In genomic region chr12:109822951-109823411, GRCh38 we compare ENCODE assay signal across 15 cellular contexts. TPM values are rescaled to one million over a fixed set of nuclear protein-coding genes. Genes with fewer than 3 reads are reported as not detected.
DNase-seq lines count a peak whose midpoint lies in the region; ATAC-seq and TF ChIP-seq lines count a peak whose summit lies in the region.
"Had no signal": no experiment of that assay in that cellular context is flagged by ENCODE, and none has a peak within 500 bp of the region (broad histone marks: within the 10 kb centered on the region; RNA-seq: fewer than 3 reads in every experiment).

No MANE protein-coding gene starts in this region.

- intact Hi-C loops in Calu3 (cut with micrococcal nuclease; ENCODE audit: unreplicated experiment) (no loop called here), vagina (cut with DNase I) (no loop called here)
- intact Hi-C loops in dendritic cell treated with granulocyte-macrophage colony-stimulating factor and Interleukin-4, amounts not matched to agents 40 ng/mL and 50 ng/mL, for 4 days (cut with micrococcal nuclease), result no loop called here
- intact Hi-C loops in activated naive CD4-positive, alpha-beta T cell treated with anti-CD3 and anti-CD28 coated beads for 36 hours (cut with micrococcal nuclease), result no loop called here

- ATAC-seq in GM21526 (IDR thresholded peaks at IDR 0.05; ENCODE audit: low FRiP score, unreplicated experiment), result no peak
- ATAC-seq: activated CD8-positive, alpha-beta memory T cell treated with anti-CD3 and anti-CD28 coated beads, Interleukin-2, amount 10 ng/mL, durations not matched to agents 7 days and 5 days had no signal

- H3K27ac ChIP-seq in vagina (no peak overlapping the region), MM.1S (ENCODE audit: low read length) (no peak overlapping the region)
- H3K27ac ChIP-seq: C4-2B had no signal

- DNase-seq in Calu3 (peak; percentile 90), NCI-H446 treated with DMSO at 0.1 percent for 48 hours (lab: John Stamatoyannopoulos, UW) (peak; percentile 88), lung microvascular endothelial cell (ENCODE audit: low read depth in 2 of 2) (peak; percentile 8 to 19), vagina (ENCODE audit: extremely low spot score in 2 of 2) (no peak), MM.1S (no peak)
- no peak for DNase-seq in activated naive CD4-positive, alpha-beta T cell treated with anti-CD3 and anti-CD28 coated beads for 36 hours
- DNase-seq: activated CD8-positive, alpha-beta memory T cell treated with anti-CD3 and anti-CD28 coated beads, Interleukin-2, amount 10 ng/mL, durations not matched to agents 7 days and 5 days; activated naive CD8-positive, alpha-beta T cell treated with anti-CD3 and anti-CD28 coated beads, Interleukin-2, amount 10 ng/mL, durations not matched to agents 7 days and 5 days; NCI-H345; RPMI8226; stimulated activated naive CD4-positive, alpha-beta T cell treated with Interleukin-2 at 50 U/mL for 16 hours had no signal

- no peaks in the 10 kb centered on the region for H3K9me3 Mint-ChIP-seq in Calu3 (ENCODE audit: low read depth, unreplicated experiment)
- H3K9me3 Mint-ChIP-seq in dendritic cell treated with granulocyte-macrophage colony-stimulating factor and Interleukin-4, amounts not matched to agents 40 ng/mL and 50 ng/mL, for 4 days, result no peaks in the 10 kb centered on the region
- no peaks in the 10 kb centered on the region for H3K9me3 Mint-ChIP-seq in activated naive CD4-positive, alpha-beta T cell treated with anti-CD3 and anti-CD28 coated beads for 36 hours
- H3K9me3 Mint-ChIP-seq: activated naive CD8-positive, alpha-beta T cell treated with anti-CD3 and anti-CD28 coated beads, Interleukin-2, amount 10 ng/mL, durations not matched to agents 7 days and 5 days had no signal

- peaks cover 43% of the 10 kb centered on the region for H3K4me1 Mint-ChIP-seq in Calu3 (ENCODE audit: low read depth, unreplicated experiment)
- peaks cover 46% of the 10 kb centered on the region for H3K4me1 Mint-ChIP-seq in dendritic cell treated with granulocyte-macrophage colony-stimulating factor and Interleukin-4, amounts not matched to agents 40 ng/mL and 50 ng/mL, for 4 days (ENCODE audit: low read depth)
- no peaks in the 10 kb centered on the region for H3K4me1 Mint-ChIP-seq in activated naive CD4-positive, alpha-beta T cell treated with anti-CD3 and anti-CD28 coated beads for 36 hours (ENCODE audit: low read depth)

- TF ChIP-seq POLR2A in vagina (IDR thresholded peaks at IDR 0.05), result no peak

- no peak for TF ChIP-seq CTCF in Calu3 (IDR thresholded peaks at IDR 0.05; ENCODE audit: unreplicated experiment)
- TF ChIP-seq CTCF in vagina (IDR thresholded peaks at IDR 0.05), result no peak
- TF ChIP-seq CTCF in MM.1S (IDR thresholded peaks at IDR 0.05; ENCODE audit: low read length), result no peak

- H3K27me3 ChIP-seq in vagina (no peaks in the 10 kb centered on the region), MM.1S (replicated peaks; ENCODE audit: insufficient read depth, low read length) (no peaks in the 10 kb centered on the region)

- H3K4me2 ChIP-seq in MM.1S (ENCODE audit: low read depth, low read length), result no peak overlapping the region

- H3F3A ChIP-seq in MM.1S (ENCODE audit: insufficient read depth, low read length), result no peaks in the 10 kb centered on the region

- no peaks in the 10 kb centered on the region for H4K20me1 ChIP-seq in MM.1S (ENCODE audit: insufficient read depth, low read length)

- H3K4me3 Mint-ChIP-seq in Calu3 (ENCODE audit: low read depth, unreplicated experiment), result peak overlapping the region; percentile 50
- H3K4me3 Mint-ChIP-seq in dendritic cell treated with granulocyte-macrophage colony-stimulating factor and Interleukin-4, amounts not matched to agents 40 ng/mL and 50 ng/mL, for 4 days, result no peak overlapping the region
- no peak overlapping the region for H3K4me3 Mint-ChIP-seq in activated naive CD4-positive, alpha-beta T cell treated with anti-CD3 and anti-CD28 coated beads for 36 hours
- H3K4me3 Mint-ChIP-seq: activated CD8-positive, alpha-beta memory T cell treated with anti-CD3 and anti-CD28 coated beads, Interleukin-2, amount 10 ng/mL, durations not matched to agents 7 days and 5 days; activated naive CD8-positive, alpha-beta T cell treated with anti-CD3 and anti-CD28 coated beads, Interleukin-2, amount 10 ng/mL, durations not matched to agents 7 days and 5 days had no signal

- H3K4me1 ChIP-seq in vagina (peaks cover 14% of the 10 kb centered on the region), MM.1S (ENCODE audit: low read length) (no peaks in the 10 kb centered on the region)

- H3K36me3 ChIP-seq in vagina (no peaks in the 10 kb centered on the region), MM.1S (replicated peaks; ENCODE audit: insufficient read depth, low read length) (no peaks in the 10 kb centered on the region)

- H3K79me2 ChIP-seq in MM.1S (ENCODE audit: low read length), result no peaks in the 10 kb centered on the region

- no peak overlapping the region for H3K9ac ChIP-seq in MM.1S (ENCODE audit: low read length)

- H3K27me3 Mint-ChIP-seq in Calu3 (ENCODE audit: unreplicated experiment), result no peaks in the 10 kb centered on the region
- peaks cover 6% of the 10 kb centered on the region for H3K27me3 Mint-ChIP-seq in dendritic cell treated with granulocyte-macrophage colony-stimulating factor and Interleukin-4, amounts not matched to agents 40 ng/mL and 50 ng/mL, for 4 days
- H3K27me3 Mint-ChIP-seq in activated naive CD4-positive, alpha-beta T cell treated with anti-CD3 and anti-CD28 coated beads for 36 hours (ENCODE audit: low read depth), result no peaks in the 10 kb centered on the region
- H3K27me3 Mint-ChIP-seq: activated naive CD8-positive, alpha-beta T cell treated with anti-CD3 and anti-CD28 coated beads, Interleukin-2, amount 10 ng/mL, durations not matched to agents 7 days and 5 days had no signal

- CTCF ChIA-PET in Calu3 (lab: Charles Lee), result interaction anchor here (0.5 to 1.4 kb wide), 7 partner anchors 14 to 879 kb away, joined by 3 to 7 read pairs (median 5); no protein-coding TSS in a partner anchor
- CTCF ChIA-PET in activated naive CD4-positive, alpha-beta T cell treated with anti-CD3 and anti-CD28 coated beads for 36 hours (lab: Charles Lee), result no interaction called here

- no peaks in the 10 kb centered on the region for H3K9me3 ChIP-seq in vagina
- no peaks in the 10 kb centered on the region for H3K9me3 ChIP-seq in MM.1S (replicated peaks; ENCODE audit: insufficient read depth, low read length)

- no peak overlapping the region for H2AFZ ChIP-seq in MM.1S (ENCODE audit: low read length)

- no peaks in the 10 kb centered on the region for H3K9me2 ChIP-seq in MM.1S (replicated peaks; ENCODE audit: insufficient read depth, low read length)

- H3K36me3 Mint-ChIP-seq in Calu3 (ENCODE audit: insufficient read depth, unreplicated experiment), result peaks cover 10% of the 10 kb centered on the region
- no peaks in the 10 kb centered on the region for H3K36me3 Mint-ChIP-seq in dendritic cell treated with granulocyte-macrophage colony-stimulating factor and Interleukin-4, amounts not matched to agents 40 ng/mL and 50 ng/mL, for 4 days (ENCODE audit: low read depth)
- no peaks in the 10 kb centered on the region for H3K36me3 Mint-ChIP-seq in activated naive CD4-positive, alpha-beta T cell treated with anti-CD3 and anti-CD28 coated beads for 36 hours (ENCODE audit: low read depth)
- H3K36me3 Mint-ChIP-seq: activated CD8-positive, alpha-beta memory T cell treated with anti-CD3 and anti-CD28 coated beads, Interleukin-2, amount 10 ng/mL, durations not matched to agents 7 days and 5 days; activated naive CD8-positive, alpha-beta T cell treated with anti-CD3 and anti-CD28 coated beads, Interleukin-2, amount 10 ng/mL, durations not matched to agents 7 days and 5 days had no signal

- BruUV-seq in Calu3 (replicated peaks; lab: Mats Ljungman, UMichigan), result no TSS peak

- H3K27ac Mint-ChIP-seq in Calu3 (ENCODE audit: unreplicated experiment), result peak overlapping the region; percentile 84
- H3K27ac Mint-ChIP-seq in dendritic cell treated with granulocyte-macrophage colony-stimulating factor and Interleukin-4, amounts not matched to agents 40 ng/mL and 50 ng/mL, for 4 days, result peak overlapping the region; percentile 29
- no peak overlapping the region for H3K27ac Mint-ChIP-seq in activated naive CD4-positive, alpha-beta T cell treated with anti-CD3 and anti-CD28 coated beads for 36 hours
- H3K27ac Mint-ChIP-seq: activated CD8-positive, alpha-beta memory T cell treated with anti-CD3 and anti-CD28 coated beads, Interleukin-2, amount 10 ng/mL, durations not matched to agents 7 days and 5 days; activated naive CD8-positive, alpha-beta T cell treated with anti-CD3 and anti-CD28 coated beads, Interleukin-2, amount 10 ng/mL, durations not matched to agents 7 days and 5 days had no signal

- H3K4me3 ChIP-seq in vagina (no peak overlapping the region), MM.1S (ENCODE audit: low read length) (no peak overlapping the region)
- H3K4me3 ChIP-seq: dorsolateral prefrontal cortex had no signal

RNA-seq across cellular contexts. Expression of gene TRPV4, which starts 10.2 kb away (rescaled TPM):
- 13.0 and 25.3 TPM in 2 replicates for total RNA-seq in Calu3 (2022)
- total RNA-seq in lung microvascular endothelial cell, result 1.3 and 1.8 TPM in 2 replicates
- 5.6 TPM for total RNA-seq in vagina
- not detected for total RNA-seq in activated naive CD4-positive, alpha-beta T cell treated with anti-CD3 and anti-CD28 coated beads for 36 hours
- total RNA-seq: activated CD8-positive, alpha-beta memory T cell treated with anti-CD3 and anti-CD28 coated beads, Interleukin-2, amount 10 ng/mL, durations not matched to agents 7 days and 5 days; activated naive CD8-positive, alpha-beta T cell treated with anti-CD3 and anti-CD28 coated beads, Interleukin-2, amount 10 ng/mL, durations not matched to agents 7 days and 5 days had no signal

RNA-seq across cellular contexts. Expression of gene GLTP, which starts 57.4 kb away (rescaled TPM):
- total RNA-seq in Calu3 (2022) (25.7 and 27.7 TPM in 2 replicates), lung microvascular endothelial cell (41.8 and 44.6 TPM in 2 replicates), vagina (158 TPM)
- total RNA-seq in activated naive CD4-positive, alpha-beta T cell treated with anti-CD3 and anti-CD28 coated beads for 36 hours, result 10 to 100 TPM; 18.1 to 19.9 TPM

Comparison
In these comparisons a context has a peak if more than half of its experiments do, and no peak if none do; other contexts are left out.
1. DNase-seq: peak in Calu3 (single experiment), NCI-H446 treated with DMSO at 0.1 percent for 48 hours (single experiment) and lung microvascular endothelial cell (2 of 2); none in vagina (0 of 2), activated naive CD4-positive, alpha-beta T cell treated with anti-CD3 and anti-CD28 coated beads for 36 hours (single experiment) and MM.1S (single experiment).